In the genomic region with DNA sequence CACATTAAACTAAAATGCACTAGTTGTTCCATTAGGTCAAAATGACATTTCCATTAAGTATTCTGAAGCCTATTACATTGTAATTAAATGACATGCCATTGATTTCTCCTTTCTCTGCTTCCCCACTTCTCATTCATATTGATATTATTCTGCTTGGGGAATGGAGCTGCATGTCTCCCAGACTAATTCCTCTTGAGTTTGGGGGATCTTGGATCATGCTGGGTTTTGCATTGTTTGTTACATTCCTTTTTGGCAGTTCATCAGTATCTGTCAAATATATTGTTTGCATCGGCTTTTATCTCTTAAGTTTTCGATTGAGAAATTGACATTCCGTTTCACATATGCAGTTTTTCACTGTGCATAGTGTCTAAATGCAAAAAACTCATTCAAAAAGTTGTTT, we compare ENCODE assay signal across 31 cellular contexts.
"Had no signal": no experiment of that assay in that cellular context is flagged by ENCODE, and none has a peak within 500 bp of the region (broad histone marks: within the 10 kb centered on the region; RNA-seq: fewer than 3 reads in every experiment).

No MANE protein-coding gene starts in this region.

- DNase-seq: activated CD4-positive, alpha-beta T cell treated with anti-CD3 and anti-CD28 coated beads for 1 hour; activated CD4-positive, alpha-beta T cell treated with anti-CD3 and anti-CD28 coated beads, Interleukin-2, amount 50 U/mL, for 1 hour; activated CD8-positive, alpha-beta T cell treated with anti-CD3 and anti-CD28 coated beads for 36 hours; activated gamma-delta T cell treated with Interleukin-2 at 50 U/mL for 16 hours; activated naive CD4-positive, alpha-beta T cell treated with anti-CD3 and anti-CD28 coated beads, Interleukin-2, amount 50 U/mL, for 16 hours; activated T-cell treated with anti-CD3 and anti-CD28 coated beads, Interleukin-2, amount 50 U/mL, for 4 hours; amniotic stem cell; brain microvascular endothelial cell; dorsolateral prefrontal cortex; effector memory CD4-positive, alpha-beta T cell; erythroblast; head of caudate nucleus; hippocampal formation; islet precursor cell; left ventricle myocardium inferior; mucosa of descending colon; posterior cingulate gyrus; right cardiac atrium; stimulated activated CD4-positive, alpha-beta T cell treated with anti-CD3 and anti-CD28 coated beads, Interleukin-15, amount 100 ng/mL, for 24 hours; stimulated activated CD4-positive, alpha-beta T cell treated with anti-CD3 and anti-CD28 coated beads, Interleukin-2, amount 100 ng/mL, for 24 hours; stimulated activated naive B cell treated with anti-CD40 and anti-IgM and Interleukin-4, amounts not matched to agents 10 μg/mL and 1 μg/mL and 100 μg/mL, for 72 hours; stomach; T-helper 17 cell; T1000 had no signal

- H3K4me3 ChIP-seq: coronary artery, dorsolateral prefrontal cortex, gastroesophageal sphincter, left ventricle myocardium inferior, lung, mucosa of descending colon, stomach, tibial nerve had no signal

- H3K36me3 ChIP-seq: brain microvascular endothelial cell, gastroesophageal sphincter, left ventricle myocardium inferior, stomach, tibial nerve had no signal

- H3K4me3 Mint-ChIP-seq: activated CD8-positive, alpha-beta T cell treated with anti-CD3 and anti-CD28 coated beads for 36 hours; activated T-cell treated with anti-CD3 and anti-CD28 coated beads, Interleukin-2, amount 50 U/mL, for 4 hours; activated T-helper 17 cell treated with anti-CD3 and anti-CD28 coated beads, Interleukin-2, amount 50 U/mL, for 72 hours; natural killer cell treated with Interleukin-12 subunit alpha and Interleukin-12 subunit beta and Interleukin-15 and Interleukin-18, amount 100 ng/mL, for 72 hours; stimulated activated naive B cell treated with anti-CD40 and anti-IgM and Interleukin-4, amounts not matched to agents 10 μg/mL and 1 μg/mL and 100 μg/mL, for 72 hours; T-helper 17 cell had no signal

- H3K27ac ChIP-seq: brain microvascular endothelial cell, coronary artery, dorsolateral prefrontal cortex, gastroesophageal sphincter, left ventricle myocardium inferior, stomach, tibial nerve had no signal

- H3K4me1 ChIP-seq: stomach had no signal

- ATAC-seq: activated CD8-positive, alpha-beta T cell treated with anti-CD3 and anti-CD28 coated beads for 36 hours; activated T-cell treated with anti-CD3 and anti-CD28 coated beads, Interleukin-2, amount 50 U/mL, for 4 hours; activated T-helper 17 cell treated with anti-CD3 and anti-CD28 coated beads, Interleukin-2, amount 50 U/mL, for 72 hours; gastroesophageal sphincter; mucosa of descending colon; natural killer cell treated with Interleukin-12 subunit alpha and Interleukin-12 subunit beta and Interleukin-15 and Interleukin-18, amount 100 ng/mL, for 72 hours; right cardiac atrium; stimulated activated naive B cell treated with anti-CD40 and anti-IgM and Interleukin-4, amounts not matched to agents 10 μg/mL and 1 μg/mL and 100 μg/mL, for 72 hours; T-helper 17 cell had no signal

- H3K27me3 ChIP-seq: brain microvascular endothelial cell, dorsolateral prefrontal cortex, gastroesophageal sphincter, stomach, tibial nerve had no signal

- H3K36me3 Mint-ChIP-seq: natural killer cell treated with Interleukin-12 subunit alpha and Interleukin-12 subunit beta and Interleukin-15 and Interleukin-18, amount 100 ng/mL, for 72 hours had no signal

- H3K27me3 Mint-ChIP-seq: activated CD8-positive, alpha-beta T cell treated with anti-CD3 and anti-CD28 coated beads for 36 hours; activated T-helper 17 cell treated with anti-CD3 and anti-CD28 coated beads, Interleukin-2, amount 50 U/mL, for 72 hours; natural killer cell treated with Interleukin-12 subunit alpha and Interleukin-12 subunit beta and Interleukin-15 and Interleukin-18, amount 100 ng/mL, for 72 hours; stimulated activated naive B cell treated with anti-CD40 and anti-IgM and Interleukin-4, amounts not matched to agents 10 μg/mL and 1 μg/mL and 100 μg/mL, for 72 hours; T-helper 17 cell had no signal

- H3K9me3 ChIP-seq: gastroesophageal sphincter, left ventricle myocardium inferior, mucosa of descending colon, stomach, tibial nerve had no signal

- H3K9me3 Mint-ChIP-seq: activated CD8-positive, alpha-beta T cell treated with anti-CD3 and anti-CD28 coated beads for 36 hours; activated T-cell treated with anti-CD3 and anti-CD28 coated beads, Interleukin-2, amount 50 U/mL, for 4 hours; activated T-helper 17 cell treated with anti-CD3 and anti-CD28 coated beads, Interleukin-2, amount 50 U/mL, for 72 hours; natural killer cell treated with Interleukin-12 subunit alpha and Interleukin-12 subunit beta and Interleukin-15 and Interleukin-18, amount 100 ng/mL, for 72 hours; stimulated activated naive B cell treated with anti-CD40 and anti-IgM and Interleukin-4, amounts not matched to agents 10 μg/mL and 1 μg/mL and 100 μg/mL, for 72 hours had no signal

- FAIRE-seq: astrocyte had no signal

- H3K27ac Mint-ChIP-seq: activated CD8-positive, alpha-beta T cell treated with anti-CD3 and anti-CD28 coated beads for 36 hours; activated T-helper 17 cell treated with anti-CD3 and anti-CD28 coated beads, Interleukin-2, amount 50 U/mL, for 72 hours; natural killer cell treated with Interleukin-12 subunit alpha and Interleukin-12 subunit beta and Interleukin-15 and Interleukin-18, amount 100 ng/mL, for 72 hours; stimulated activated naive B cell treated with anti-CD40 and anti-IgM and Interleukin-4, amounts not matched to agents 10 μg/mL and 1 μg/mL and 100 μg/mL, for 72 hours; T-helper 17 cell had no signal
